ENCODE assay signal across 24 cellular contexts in the genomic region with DNA sequence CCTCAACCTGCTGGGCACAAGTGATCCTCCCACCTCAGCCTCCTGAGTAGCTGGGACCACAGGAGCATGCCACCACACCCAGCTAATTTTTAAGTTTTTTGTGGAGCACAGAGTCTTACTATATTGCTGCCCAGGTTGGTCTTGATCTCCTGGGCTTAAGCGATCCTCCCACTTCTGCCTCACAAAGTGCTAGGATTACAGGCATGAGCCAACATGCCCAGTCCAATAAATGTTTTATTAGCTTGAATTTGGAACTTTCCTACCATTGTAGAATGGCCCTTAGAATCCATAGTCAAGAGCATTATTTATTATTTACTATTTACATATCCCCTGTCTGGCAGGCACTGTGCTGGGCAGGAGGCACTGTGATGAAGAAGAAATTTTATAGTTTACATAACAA. TPM values are rescaled to one million over a fixed set of nuclear protein-coding genes. Genes with fewer than 3 reads are reported as not detected.
DNase-seq lines count a peak whose midpoint lies in the region; ATAC-seq and TF ChIP-seq lines count a peak whose summit lies in the region.
"Had no signal": no experiment of that assay in that cellular context is flagged by ENCODE, and none has a peak within 500 bp of the region (broad histone marks: within the 10 kb centered on the region; RNA-seq: fewer than 3 reads in every experiment).

No MANE protein-coding gene starts in this region.

- H3K4me3 ChIP-seq in mammary epithelial cell (replicated peaks in 1 of 3; ENCODE audit: insufficient read depth in 1 of 3, low read depth in 2 of 3, low read length in 3 of 3): no peak overlapping the region
- H3K4me3 ChIP-seq in breast epithelium: no peak overlapping the region
- no peak overlapping the region for H3K4me3 ChIP-seq in RWPE2 (ENCODE audit: severe bottlenecking)
- H3K4me3 ChIP-seq: A549; BLaER1 treated with 17β-estradiol and CSF1 and Interleukin-3, amounts not matched to agents 10 nM and 100 nM; HAP-1 had no signal

- ATAC-seq in RWPE2 (ENCODE audit: low read depth) (peak; percentile 38; the same call in 1 of the 3 replicates), foreskin keratinocyte (peak; percentile 3), HG02610 (IDR thresholded peaks at IDR 0.05; ENCODE audit: unreplicated experiment) (no peak)
- ATAC-seq: A549 had no signal

- DNase-seq in mammary epithelial cell: peak; percentile 28
- DNase-seq in breast epithelium (ENCODE audit: low spot score in 2 of 2): no peak
- DNase-seq in RWPE2 (ENCODE audit: low spot score): no peak
- DNase-seq in epithelial cell of prostate (ENCODE audit: low read depth, low spot score): no peak
- no peak for DNase-seq in foreskin keratinocyte
- no peak for DNase-seq in nucleus accumbens (lab: John Stamatoyannopoulos, UW)
- DNase-seq in OCI-M1 (lab: John Stamatoyannopoulos, UW): no peak
- DNase-seq: 8988T; ACHN; AML-193; BE2C; Calu3; CD4-positive, alpha-beta memory T cell; COR-L47; DMS53; DMS79 treated with DMSO at 0.1 percent for 48 hours; GF-D8; GOT3 had no signal

- TF ChIP-seq POLR2A in breast epithelium (IDR thresholded peaks at IDR 0.05): no peak

- dilution Hi-C loops in mammary epithelial cell (cut with HindIII; ENCODE audit: low sequenced_read_pairs): no loop called here

- H2AFZ ChIP-seq in mammary epithelial cell (ENCODE audit: low read depth, low read length): no peak overlapping the region

- BruUV-seq in mammary epithelial cell (replicated peaks; lab: Mats Ljungman, UMichigan): no TSS peak

- H3K9ac ChIP-seq in mammary epithelial cell (ENCODE audit: insufficient read depth, low read length): no peak overlapping the region
- H3K9ac ChIP-seq: BLaER1 treated with 17β-estradiol and CSF1 and Interleukin-3, amounts not matched to agents 10 nM and 100 nM had no signal

- no peak for TF ChIP-seq CTCF in mammary epithelial cell (conservative IDR thresholded peaks at IDR 0.05 in 1 of 2, IDR thresholded peaks at IDR 0.05 in 1 of 2; ENCODE audit: extremely low read depth in 1 of 2, insufficient read depth in 1 of 2, low read depth in 1 of 2, low read length in 2 of 2)
- no peak for TF ChIP-seq CTCF in breast epithelium (IDR thresholded peaks at IDR 0.05)
- no peak for TF ChIP-seq CTCF in RWPE2 (IDR thresholded peaks at IDR 0.05; ENCODE audit: poor library complexity, severe bottlenecking)
- TF ChIP-seq CTCF in foreskin keratinocyte (conservative IDR thresholded peaks at IDR 0.05): no peak

- H3K4me2 ChIP-seq in mammary epithelial cell (ENCODE audit: insufficient read depth, low read depth, low read length): no peak overlapping the region
- H3K4me2 ChIP-seq: A549; BLaER1 treated with 17β-estradiol and CSF1 and Interleukin-3, amounts not matched to agents 10 nM and 100 nM had no signal

- no peaks in the 10 kb centered on the region for H3K27me3 ChIP-seq in mammary epithelial cell (ENCODE audit: insufficient read depth, low read length)
- H3K27me3 ChIP-seq in breast epithelium: no peaks in the 10 kb centered on the region
- H3K27me3 ChIP-seq in RWPE2 (ENCODE audit: insufficient read depth, poor library complexity, severe bottlenecking): no peaks in the 10 kb centered on the region
- H3K27me3 ChIP-seq in foreskin keratinocyte: no peaks in the 10 kb centered on the region
- H3K27me3 ChIP-seq: BLaER1 treated with 17β-estradiol and CSF1 and Interleukin-3, amounts not matched to agents 10 nM and 100 nM had no signal

- no peaks in the 10 kb centered on the region for H3K36me3 ChIP-seq in mammary epithelial cell (ENCODE audit: insufficient read depth, low read length)
- H3K36me3 ChIP-seq in breast epithelium: no peaks in the 10 kb centered on the region
- H3K36me3 ChIP-seq in RWPE2 (ENCODE audit: low read depth): no peaks in the 10 kb centered on the region
- H3K36me3 ChIP-seq: BE2C; BLaER1 treated with 17β-estradiol and CSF1 and Interleukin-3, amounts not matched to agents 10 nM and 100 nM; HAP-1 had no signal

- H3K27ac ChIP-seq in mammary epithelial cell (ENCODE audit: insufficient read depth, low read depth, low read length): no peak overlapping the region
- no peak overlapping the region for H3K27ac ChIP-seq in breast epithelium
- H3K27ac ChIP-seq in RWPE2 (ENCODE audit: poor library complexity, severe bottlenecking): no peak overlapping the region
- peak overlapping the region; percentile 14 for H3K27ac ChIP-seq in epithelial cell of prostate
- H3K27ac ChIP-seq in foreskin keratinocyte: no peak overlapping the region
- H3K27ac ChIP-seq: A549; BLaER1 treated with 17β-estradiol and CSF1 and Interleukin-3, amounts not matched to agents 10 nM and 100 nM had no signal

- H4K20me1 ChIP-seq in mammary epithelial cell (ENCODE audit: insufficient read depth, low read length): no peaks in the 10 kb centered on the region
- H4K20me1 ChIP-seq: BLaER1 treated with 17β-estradiol and CSF1 and Interleukin-3, amounts not matched to agents 10 nM and 100 nM had no signal

- in situ Hi-C loops in mammary epithelial cell (cut with MboI; ENCODE audit: low sequenced_read_pairs in 2 of 2): no loop called here

- intact Hi-C loops in mammary epithelial cell (cut with micrococcal nuclease): no loop called here
- intact Hi-C loops in breast epithelium (cut with DNase I; ENCODE audit: low total_unique reads): no loop called here

- H3K79me2 ChIP-seq in mammary epithelial cell (ENCODE audit: insufficient read depth, low read length): no peaks in the 10 kb centered on the region

- H3K9me3 ChIP-seq in mammary epithelial cell (replicated peaks; ENCODE audit: insufficient read depth, low read length) (no peaks in the 10 kb centered on the region), breast epithelium (no peaks in the 10 kb centered on the region), RWPE2 (ENCODE audit: severe bottlenecking) (no peaks in the 10 kb centered on the region)
- H3K9me3 ChIP-seq: A549; BE2C; BLaER1 treated with 17β-estradiol and CSF1 and Interleukin-3, amounts not matched to agents 10 nM and 100 nM; HAP-1 had no signal

- CTCF ChIA-PET in mammary epithelial cell (lab: Charles Lee; ENCODE audit: low non-redundant PET): no interaction called here

- H3K4me1 ChIP-seq in mammary epithelial cell (ENCODE audit: insufficient read depth, low read length): peaks cover 25% of the 10 kb centered on the region
- H3K4me1 ChIP-seq in breast epithelium: no peaks in the 10 kb centered on the region
- peaks cover 13% of the 10 kb centered on the region for H3K4me1 ChIP-seq in RWPE2 (ENCODE audit: insufficient read depth, poor library complexity, severe bottlenecking)
- H3K4me1 ChIP-seq in foreskin keratinocyte: peaks cover 18% of the 10 kb centered on the region
- H3K4me1 ChIP-seq: A549, BE2C had no signal

- 100% methylated on average over 1 of the region's 1 CpG for WGBS in mammary epithelial cell (ENCODE audit: low coverage, missing lambda C conversion rate)

RNA-seq across cellular contexts. Expression of a gene that starts 39.6 kb away (rescaled TPM):
- total RNA-seq in mammary epithelial cell (under 1 TPM in 1 of 2 donors, not detected in 1; 0.17 TPM), breast epithelium (1 to 10 TPM in 2 of 3 donors, under 1 TPM in 1; 0.64 to 2.0 (median 1.0) TPM), foreskin keratinocyte (not detected in 2 replicates)
- polyA plus RNA-seq in mammary epithelial cell (not detected), foreskin keratinocyte (not detected in 2 replicates)
- polyA minus RNA-seq in mammary epithelial cell: not detected
- total RNA-seq: CD4-positive, alpha-beta memory T cell; Daoy; G401 had no signal
- polyA plus RNA-seq: CD4-positive, alpha-beta memory T cell had no signal
